In genomic region chr1:220551001-220551400, GRCh38 we compare ENCODE assay signal across 25 cellular contexts. TPM values are rescaled to one million over a fixed set of nuclear protein-coding genes. Genes with fewer than 3 reads are reported as not detected.
"Had no signal": no experiment of that assay in that cellular context is flagged by ENCODE, and none has a peak within 500 bp of the region (broad histone marks: within the 10 kb centered on the region; RNA-seq: fewer than 3 reads in every experiment).

No MANE protein-coding gene starts in this region.

- H3K36me3 ChIP-seq: MG63, SJSA1 had no signal

- H3K4me1 ChIP-seq: SJSA1 had no signal

- DNase-seq: activated CD4-positive, alpha-beta T cell treated with anti-CD3 and anti-CD28 coated beads, Interleukin-2, amount 10 ng/mL, durations not matched to agents 24 days and 14 days; activated CD4-positive, alpha-beta T cell treated with anti-CD3 and anti-CD28 coated beads, Interleukin-2, amount 50 U/mL, for 48 hours; activated CD4-positive, CD25-positive, alpha-beta regulatory T cell treated with anti-CD3 and anti-CD28 coated beads, Interleukin-2, amount 50 U/mL, for 72 hours; activated CD8-positive, alpha-beta memory T cell treated with anti-CD3 and anti-CD28 coated beads, Interleukin-2, amount 10 ng/mL, durations not matched to agents 7 days and 5 days; activated effector memory CD4-positive, alpha-beta T cell treated with Interleukin-2 at 50 U/mL for 16 hours; activated naive CD4-positive, alpha-beta T cell; activated T-cell treated with anti-CD3 and anti-CD28 coated beads, Interleukin-2, amount 50 U/mL, for 24 hours; aorta; MG63; MV-4-11; NCI-H1092 treated with DMSO at 0.1 percent for 48 hours; NCI-H1417 treated with DMSO at 0.1 percent for 48 hours; NCI-H1694; NCI-H2029; NCI-H2107; NCI-H510A treated with DMSO at 0.1 percent for 48 hours; NCI-H748 treated with DMSO at 0.1 percent for 48 hours; OCI-M1; RPMI8226; SHP77 had no signal

- H3K27ac ChIP-seq: SJSA1 had no signal

- ATAC-seq: activated CD8-positive, alpha-beta memory T cell treated with anti-CD3 and anti-CD28 coated beads, Interleukin-2, amount 10 ng/mL, durations not matched to agents 7 days and 5 days; Panc1; WTC11 had no signal

- H3K9me3 ChIP-seq: MG63, SJSA1 had no signal

- H3K27me3 ChIP-seq: SJSA1 had no signal

- H3K4me3 ChIP-seq: MG63, SJSA1 had no signal

- FAIRE-seq: bronchial epithelial cell had no signal

RNA-seq across cellular contexts. Expression of gene MARK1, which starts 23.1 kb away (rescaled TPM):
- total RNA-seq: activated CD4-positive, alpha-beta T cell treated with anti-CD3 and anti-CD28 coated beads, Interleukin-2, amount 10 ng/mL, durations not matched to agents 24 days and 14 days; activated CD8-positive, alpha-beta memory T cell treated with anti-CD3 and anti-CD28 coated beads, Interleukin-2, amount 10 ng/mL, durations not matched to agents 7 days and 5 days; activated T-helper 1 cell treated with anti-CD3 and anti-CD28 coated beads, Interleukin-12 subunit alpha, Interleukin-12 subunit beta, Interleukin-2, Interleukin-4 antibody, amounts not matched to agents 30 ng/mL and 10 ng/mL and 1 ng/mL, durations not matched to agents 14 hours and 24 hours and 36 hours had no signal
